Comparison of ENCODE assay signal across 14 cellular contexts in genomic region chr14:85599939-85600338, GRCh38.
DNase-seq lines count a peak whose midpoint lies in the region; ATAC-seq and TF ChIP-seq lines count a peak whose summit lies in the region.
"Had no signal": no experiment of that assay in that cellular context is flagged by ENCODE, and none has a peak within 500 bp of the region (broad histone marks: within the 10 kb centered on the region; RNA-seq: fewer than 3 reads in every experiment).

No MANE protein-coding gene starts in this region.

- H3K36me3 ChIP-seq in SK-N-MC (ENCODE audit: insufficient read depth, low read length) (peaks cover 70% of the 10 kb centered on the region), upper lobe of right lung (no peaks in the 10 kb centered on the region)
- H3K36me3 ChIP-seq: spleen, suprapubic skin had no signal

- H3K9me3 ChIP-seq in SK-N-MC (ENCODE audit: low read depth, low read length), result no peaks in the 10 kb centered on the region
- H3K9me3 ChIP-seq in upper lobe of right lung, result no peaks in the 10 kb centered on the region
- H3K9me3 ChIP-seq: spleen, suprapubic skin had no signal

- H3K4me3 ChIP-seq in SK-N-MC (no peak overlapping the region), upper lobe of right lung (no peak overlapping the region)
- H3K4me3 ChIP-seq: spleen, suprapubic skin had no signal

- ATAC-seq in upper lobe of right lung (peak; percentile 88), GM21381 (IDR thresholded peaks at IDR 0.05; ENCODE audit: unreplicated experiment) (no peak)

- H3K27ac ChIP-seq in SK-N-MC (0 out of 2 replicates have a peak overlapping the region, but pooled peaks have one; percentile 16), upper lobe of right lung (no peak overlapping the region)
- H3K27ac ChIP-seq: spleen, suprapubic skin had no signal

- no peak overlapping the region for H3K9ac ChIP-seq in SK-N-MC (ENCODE audit: insufficient read length)

- intact Hi-C loops in upper lobe of right lung (cut with DNase I), result no loop called here

- H3K27me3 ChIP-seq in upper lobe of right lung, result no peaks in the 10 kb centered on the region
- H3K27me3 ChIP-seq: spleen, suprapubic skin had no signal

- H3K4me1 ChIP-seq in upper lobe of right lung, result no peaks in the 10 kb centered on the region
- H3K4me1 ChIP-seq: spleen had no signal

- TF ChIP-seq CTCF in upper lobe of right lung (IDR thresholded peaks at IDR 0.05), result no peak

- DNase-seq in SHP77 treated with DMSO at 0.1 percent for 48 hours (lab: John Stamatoyannopoulos, UW) (peak; percentile 9), SHP77 (lab: John Stamatoyannopoulos, UW) (no peak), SK-N-MC (ENCODE audit: low read depth, low spot score) (no peak), iris pigment epithelial cell (ENCODE audit: low read depth) (peak; percentile 70), upper lobe of right lung (no peak), activated T-cell treated with anti-CD3 and anti-CD28 coated beads for 4 hours (no peak), glomerular visceral epithelial cell (ENCODE audit: extremely low spot score) (no peak)
- DNase-seq: activated CD8-positive, alpha-beta memory T cell treated with anti-CD3 and anti-CD28 coated beads for 24 hours; activated gamma-delta T cell treated with Interleukin-2 at 50 U/mL for 16 hours; hippocampal formation; NCI-H1105; spleen had no signal

Comparison
In these comparisons a context has a peak if more than half of its experiments do, and no peak if none do; other contexts are left out.
1. DNase-seq: peak in SHP77 treated with DMSO at 0.1 percent for 48 hours (single experiment) and iris pigment epithelial cell (single experiment); none in SHP77 (0 of 2), SK-N-MC (single experiment), upper lobe of right lung (single experiment), activated T-cell treated with anti-CD3 and anti-CD28 coated beads for 4 hours (single experiment) and glomerular visceral epithelial cell (single experiment).